1 cellular context compared by ENCODE assay signal in the genomic region with DNA sequence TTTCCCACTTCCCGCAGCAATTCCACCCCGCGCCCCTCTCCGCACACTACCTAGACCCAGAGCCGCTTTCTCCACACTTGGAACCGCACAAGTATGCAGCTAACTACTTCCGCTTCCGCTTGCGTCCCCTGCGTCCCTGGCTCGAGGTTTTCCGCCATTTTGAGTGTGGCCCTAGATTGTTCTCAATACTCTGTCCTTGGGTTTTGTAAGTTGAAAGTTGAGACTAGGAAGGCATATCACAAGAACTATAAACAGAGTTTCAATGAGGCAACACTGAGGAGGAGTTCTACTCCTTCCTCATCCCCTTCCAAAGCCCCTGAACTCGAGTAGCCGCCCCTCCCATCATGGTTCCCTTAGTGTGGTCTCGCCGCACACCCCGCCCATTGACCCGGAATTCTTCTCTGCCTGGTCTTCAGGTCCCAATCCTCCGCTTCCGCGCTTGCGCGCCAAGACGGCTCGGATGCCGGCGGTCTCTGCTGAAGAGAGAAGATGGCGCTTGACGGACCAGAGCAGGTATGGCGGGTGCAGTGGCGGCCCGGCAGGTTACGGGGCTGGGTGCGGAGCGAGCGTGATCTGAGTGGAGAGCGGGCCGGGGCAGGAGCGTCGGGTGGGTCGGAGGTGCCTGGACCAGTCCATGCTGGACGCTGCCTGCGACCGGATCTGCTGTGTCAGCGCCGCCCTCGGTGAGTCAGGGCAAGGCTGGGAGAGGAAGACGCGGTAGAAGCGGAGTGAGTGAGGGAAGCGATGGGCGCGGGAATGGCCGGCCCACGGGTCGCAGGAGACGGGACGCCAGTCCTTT.
TF ChIP-seq lines count a peak whose summit lies in the region.

A gene with protein sequence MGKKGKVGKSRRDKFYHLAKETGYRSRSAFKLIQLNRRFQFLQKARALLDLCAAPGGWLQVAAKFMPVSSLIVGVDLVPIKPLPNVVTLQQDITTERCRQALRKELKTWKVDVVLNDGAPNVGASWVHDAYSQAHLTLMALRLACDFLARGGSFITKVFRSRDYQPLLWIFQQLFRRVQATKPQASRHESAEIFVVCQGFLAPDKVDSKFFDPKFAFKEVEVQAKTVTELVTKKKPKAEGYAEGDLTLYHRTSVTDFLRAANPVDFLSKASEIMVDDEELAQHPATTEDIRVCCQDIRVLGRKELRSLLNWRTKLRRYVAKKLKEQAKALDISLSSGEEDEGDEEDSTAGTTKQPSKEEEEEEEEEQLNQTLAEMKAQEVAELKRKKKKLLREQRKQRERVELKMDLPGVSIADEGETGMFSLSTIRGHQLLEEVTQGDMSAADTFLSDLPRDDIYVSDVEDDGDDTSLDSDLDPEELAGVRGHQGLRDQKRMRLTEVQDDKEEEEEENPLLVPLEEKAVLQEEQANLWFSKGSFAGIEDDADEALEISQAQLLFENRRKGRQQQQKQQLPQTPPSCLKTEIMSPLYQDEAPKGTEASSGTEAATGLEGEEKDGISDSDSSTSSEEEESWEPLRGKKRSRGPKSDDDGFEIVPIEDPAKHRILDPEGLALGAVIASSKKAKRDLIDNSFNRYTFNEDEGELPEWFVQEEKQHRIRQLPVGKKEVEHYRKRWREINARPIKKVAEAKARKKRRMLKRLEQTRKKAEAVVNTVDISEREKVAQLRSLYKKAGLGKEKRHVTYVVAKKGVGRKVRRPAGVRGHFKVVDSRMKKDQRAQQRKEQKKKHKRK (minus strand): TSS at position 662 of the 799 bp plus-strand sequence. CDS start 761 bp downstream, outside the sequence.
A gene (plus strand): TSS at position 430 of the 799 bp plus-strand sequence. CDS start 60 bp downstream, at position 490.

TF ChIP-seq in WTC11, 78 proteins besides CTCF, POLR2A, EP300 and RAD21 (continued from another document and continues in another):
- TF ChIP-seq, protein P1, sequence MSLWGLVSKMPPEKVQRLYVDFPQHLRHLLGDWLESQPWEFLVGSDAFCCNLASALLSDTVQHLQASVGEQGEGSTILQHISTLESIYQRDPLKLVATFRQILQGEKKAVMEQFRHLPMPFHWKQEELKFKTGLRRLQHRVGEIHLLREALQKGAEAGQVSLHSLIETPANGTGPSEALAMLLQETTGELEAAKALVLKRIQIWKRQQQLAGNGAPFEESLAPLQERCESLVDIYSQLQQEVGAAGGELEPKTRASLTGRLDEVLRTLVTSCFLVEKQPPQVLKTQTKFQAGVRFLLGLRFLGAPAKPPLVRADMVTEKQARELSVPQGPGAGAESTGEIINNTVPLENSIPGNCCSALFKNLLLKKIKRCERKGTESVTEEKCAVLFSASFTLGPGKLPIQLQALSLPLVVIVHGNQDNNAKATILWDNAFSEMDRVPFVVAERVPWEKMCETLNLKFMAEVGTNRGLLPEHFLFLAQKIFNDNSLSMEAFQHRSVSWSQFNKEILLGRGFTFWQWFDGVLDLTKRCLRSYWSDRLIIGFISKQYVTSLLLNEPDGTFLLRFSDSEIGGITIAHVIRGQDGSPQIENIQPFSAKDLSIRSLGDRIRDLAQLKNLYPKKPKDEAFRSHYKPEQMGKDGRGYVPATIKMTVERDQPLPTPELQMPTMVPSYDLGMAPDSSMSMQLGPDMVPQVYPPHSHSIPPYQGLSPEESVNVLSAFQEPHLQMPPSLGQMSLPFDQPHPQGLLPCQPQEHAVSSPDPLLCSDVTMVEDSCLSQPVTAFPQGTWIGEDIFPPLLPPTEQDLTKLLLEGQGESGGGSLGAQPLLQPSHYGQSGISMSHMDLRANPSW (CRISPR knock-in tag; conservative IDR thresholded peaks at IDR 0.05; ENCODE audit: low read depth): no peak
- TF ChIP-seq, protein P2, sequence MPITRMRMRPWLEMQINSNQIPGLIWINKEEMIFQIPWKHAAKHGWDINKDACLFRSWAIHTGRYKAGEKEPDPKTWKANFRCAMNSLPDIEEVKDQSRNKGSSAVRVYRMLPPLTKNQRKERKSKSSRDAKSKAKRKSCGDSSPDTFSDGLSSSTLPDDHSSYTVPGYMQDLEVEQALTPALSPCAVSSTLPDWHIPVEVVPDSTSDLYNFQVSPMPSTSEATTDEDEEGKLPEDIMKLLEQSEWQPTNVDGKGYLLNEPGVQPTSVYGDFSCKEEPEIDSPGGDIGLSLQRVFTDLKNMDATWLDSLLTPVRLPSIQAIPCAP (CRISPR knock-in tag; IDR thresholded peaks at IDR 0.05): no peak
- TF ChIP-seq, protein P3, sequence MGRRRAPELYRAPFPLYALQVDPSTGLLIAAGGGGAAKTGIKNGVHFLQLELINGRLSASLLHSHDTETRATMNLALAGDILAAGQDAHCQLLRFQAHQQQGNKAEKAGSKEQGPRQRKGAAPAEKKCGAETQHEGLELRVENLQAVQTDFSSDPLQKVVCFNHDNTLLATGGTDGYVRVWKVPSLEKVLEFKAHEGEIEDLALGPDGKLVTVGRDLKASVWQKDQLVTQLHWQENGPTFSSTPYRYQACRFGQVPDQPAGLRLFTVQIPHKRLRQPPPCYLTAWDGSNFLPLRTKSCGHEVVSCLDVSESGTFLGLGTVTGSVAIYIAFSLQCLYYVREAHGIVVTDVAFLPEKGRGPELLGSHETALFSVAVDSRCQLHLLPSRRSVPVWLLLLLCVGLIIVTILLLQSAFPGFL (CRISPR knock-in tag; IDR thresholded peaks at IDR 0.05; ENCODE audit: borderline replicate concordance): no peak
- TF ChIP-seq NFE2L1 (CRISPR knock-in tag; IDR thresholded peaks at IDR 0.05): peak; percentile 81; the same call in 1 of the 2 replicates
- no peak for TF ChIP-seq SOX15 (CRISPR knock-in tag; IDR thresholded peaks at IDR 0.05)
- TF ChIP-seq, protein P4, sequence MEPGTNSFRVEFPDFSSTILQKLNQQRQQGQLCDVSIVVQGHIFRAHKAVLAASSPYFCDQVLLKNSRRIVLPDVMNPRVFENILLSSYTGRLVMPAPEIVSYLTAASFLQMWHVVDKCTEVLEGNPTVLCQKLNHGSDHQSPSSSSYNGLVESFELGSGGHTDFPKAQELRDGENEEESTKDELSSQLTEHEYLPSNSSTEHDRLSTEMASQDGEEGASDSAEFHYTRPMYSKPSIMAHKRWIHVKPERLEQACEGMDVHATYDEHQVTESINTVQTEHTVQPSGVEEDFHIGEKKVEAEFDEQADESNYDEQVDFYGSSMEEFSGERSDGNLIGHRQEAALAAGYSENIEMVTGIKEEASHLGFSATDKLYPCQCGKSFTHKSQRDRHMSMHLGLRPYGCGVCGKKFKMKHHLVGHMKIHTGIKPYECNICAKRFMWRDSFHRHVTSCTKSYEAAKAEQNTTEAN (CRISPR knock-in tag; IDR thresholded peaks at IDR 0.05): no peak; the same call in 1 of the 2 replicates
- TF ChIP-seq, protein P5, sequence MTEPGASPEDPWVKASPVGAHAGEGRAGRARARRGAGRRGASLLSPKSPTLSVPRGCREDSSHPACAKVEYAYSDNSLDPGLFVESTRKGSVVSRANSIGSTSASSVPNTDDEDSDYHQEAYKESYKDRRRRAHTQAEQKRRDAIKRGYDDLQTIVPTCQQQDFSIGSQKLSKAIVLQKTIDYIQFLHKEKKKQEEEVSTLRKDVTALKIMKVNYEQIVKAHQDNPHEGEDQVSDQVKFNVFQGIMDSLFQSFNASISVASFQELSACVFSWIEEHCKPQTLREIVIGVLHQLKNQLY (CRISPR knock-in tag; IDR thresholded peaks at IDR 0.05): no peak
- TF ChIP-seq, protein P6, sequence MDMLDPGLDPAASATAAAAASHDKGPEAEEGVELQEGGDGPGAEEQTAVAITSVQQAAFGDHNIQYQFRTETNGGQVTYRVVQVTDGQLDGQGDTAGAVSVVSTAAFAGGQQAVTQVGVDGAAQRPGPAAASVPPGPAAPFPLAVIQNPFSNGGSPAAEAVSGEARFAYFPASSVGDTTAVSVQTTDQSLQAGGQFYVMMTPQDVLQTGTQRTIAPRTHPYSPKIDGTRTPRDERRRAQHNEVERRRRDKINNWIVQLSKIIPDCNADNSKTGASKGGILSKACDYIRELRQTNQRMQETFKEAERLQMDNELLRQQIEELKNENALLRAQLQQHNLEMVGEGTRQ (CRISPR knock-in tag; IDR thresholded peaks at IDR 0.05): no peak
- TF ChIP-seq RORB (CRISPR knock-in tag; IDR thresholded peaks at IDR 0.05): no peak
- TF ChIP-seq HMGA2 (CRISPR knock-in tag; IDR thresholded peaks at IDR 0.05): no peak
- TF ChIP-seq, protein P7, sequence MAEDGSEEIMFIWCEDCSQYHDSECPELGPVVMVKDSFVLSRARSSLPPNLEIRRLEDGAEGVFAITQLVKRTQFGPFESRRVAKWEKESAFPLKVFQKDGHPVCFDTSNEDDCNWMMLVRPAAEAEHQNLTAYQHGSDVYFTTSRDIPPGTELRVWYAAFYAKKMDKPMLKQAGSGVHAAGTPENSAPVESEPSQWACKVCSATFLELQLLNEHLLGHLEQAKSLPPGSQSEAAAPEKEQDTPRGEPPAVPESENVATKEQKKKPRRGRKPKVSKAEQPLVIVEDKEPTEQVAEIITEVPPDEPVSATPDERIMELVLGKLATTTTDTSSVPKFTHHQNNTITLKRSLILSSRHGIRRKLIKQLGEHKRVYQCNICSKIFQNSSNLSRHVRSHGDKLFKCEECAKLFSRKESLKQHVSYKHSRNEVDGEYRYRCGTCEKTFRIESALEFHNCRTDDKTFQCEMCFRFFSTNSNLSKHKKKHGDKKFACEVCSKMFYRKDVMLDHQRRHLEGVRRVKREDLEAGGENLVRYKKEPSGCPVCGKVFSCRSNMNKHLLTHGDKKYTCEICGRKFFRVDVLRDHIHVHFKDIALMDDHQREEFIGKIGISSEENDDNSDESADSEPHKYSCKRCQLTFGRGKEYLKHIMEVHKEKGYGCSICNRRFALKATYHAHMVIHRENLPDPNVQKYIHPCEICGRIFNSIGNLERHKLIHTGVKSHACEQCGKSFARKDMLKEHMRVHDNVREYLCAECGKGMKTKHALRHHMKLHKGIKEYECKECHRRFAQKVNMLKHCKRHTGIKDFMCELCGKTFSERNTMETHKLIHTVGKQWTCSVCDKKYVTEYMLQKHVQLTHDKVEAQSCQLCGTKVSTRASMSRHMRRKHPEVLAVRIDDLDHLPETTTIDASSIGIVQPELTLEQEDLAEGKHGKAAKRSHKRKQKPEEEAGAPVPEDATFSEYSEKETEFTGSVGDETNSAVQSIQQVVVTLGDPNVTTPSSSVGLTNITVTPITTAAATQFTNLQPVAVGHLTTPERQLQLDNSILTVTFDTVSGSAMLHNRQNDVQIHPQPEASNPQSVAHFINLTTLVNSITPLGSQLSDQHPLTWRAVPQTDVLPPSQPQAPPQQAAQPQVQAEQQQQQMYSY (CRISPR knock-in tag; IDR thresholded peaks at IDR 0.05): peak; percentile 56; the same call in 1 of the 2 replicates
- TF ChIP-seq JUN (CRISPR knock-in tag; IDR thresholded peaks at IDR 0.05): no peak
- no peak for TF ChIP-seq EMX1 (CRISPR knock-in tag; IDR thresholded peaks at IDR 0.05)
- no peak for TF ChIP-seq ZNF416 (CRISPR knock-in tag; IDR thresholded peaks at IDR 0.05)
- no peak; the same call in 1 of the 2 replicates for TF ChIP-seq MYBL2 (CRISPR knock-in tag; IDR thresholded peaks at IDR 0.05)
- TF ChIP-seq GABPB1 (CRISPR knock-in tag; IDR thresholded peaks at IDR 0.05): peak; percentile 63
- no peak for TF ChIP-seq ZNF396 (CRISPR knock-in tag; IDR thresholded peaks at IDR 0.05; ENCODE audit: borderline replicate concordance)
- peak; percentile 38; the same call in 1 of the 2 replicates for TF ChIP-seq TEAD1 (CRISPR knock-in tag; IDR thresholded peaks at IDR 0.05)
- TF ChIP-seq IRF2 (CRISPR knock-in tag; IDR thresholded peaks at IDR 0.05; ENCODE audit: borderline replicate concordance, low read depth): no peak
- no peak for TF ChIP-seq CREB1 (CRISPR knock-in tag; IDR thresholded peaks at IDR 0.05)
- TF ChIP-seq, protein P8, sequence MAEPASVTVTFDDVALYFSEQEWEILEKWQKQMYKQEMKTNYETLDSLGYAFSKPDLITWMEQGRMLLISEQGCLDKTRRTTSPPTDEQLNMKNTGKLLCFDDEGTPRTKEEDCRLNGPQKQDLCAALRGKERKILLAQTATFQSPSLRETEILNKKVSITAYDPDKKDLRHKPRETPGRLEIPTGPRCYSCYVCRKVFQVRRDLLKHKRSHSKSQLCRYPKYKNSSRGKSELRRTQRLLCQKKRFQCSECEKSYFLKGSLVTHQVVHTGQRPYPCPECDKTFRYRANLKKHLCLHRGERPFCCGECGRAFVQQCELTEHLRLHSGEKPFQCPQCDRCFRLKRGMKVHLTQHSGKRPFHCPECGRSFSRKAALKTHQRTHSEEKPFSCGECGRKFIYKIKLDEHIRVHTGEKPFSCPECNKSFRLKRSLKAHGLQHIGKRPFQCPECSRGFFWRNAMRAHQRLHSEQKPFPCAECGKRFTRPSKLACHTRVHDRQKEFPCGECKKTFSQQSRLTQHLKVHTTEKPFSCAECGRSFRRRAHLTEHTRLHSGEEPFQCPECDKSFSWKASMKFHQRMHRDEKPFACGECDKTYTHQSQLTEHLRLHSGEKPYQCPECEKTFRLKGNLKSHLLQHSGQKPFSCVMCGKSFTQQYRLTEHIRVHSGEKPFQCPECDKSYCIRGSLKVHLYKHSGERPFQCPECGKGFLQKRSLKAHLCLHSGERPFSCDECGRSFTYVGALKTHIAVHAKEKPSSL (CRISPR knock-in tag; conservative IDR thresholded peaks at IDR 0.05): no peak
- no peak for TF ChIP-seq ZNF317 (CRISPR knock-in tag; IDR thresholded peaks at IDR 0.05; ENCODE audit: borderline replicate concordance, low read depth)
- TF ChIP-seq OVOL2 (CRISPR knock-in tag; IDR thresholded peaks at IDR 0.05; ENCODE audit: borderline replicate concordance): no peak
- TF ChIP-seq, protein P9, sequence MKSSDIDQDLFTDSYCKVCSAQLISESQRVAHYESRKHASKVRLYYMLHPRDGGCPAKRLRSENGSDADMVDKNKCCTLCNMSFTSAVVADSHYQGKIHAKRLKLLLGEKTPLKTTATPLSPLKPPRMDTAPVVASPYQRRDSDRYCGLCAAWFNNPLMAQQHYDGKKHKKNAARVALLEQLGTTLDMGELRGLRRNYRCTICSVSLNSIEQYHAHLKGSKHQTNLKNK (CRISPR knock-in tag; IDR thresholded peaks at IDR 0.05): no peak
- TF ChIP-seq FOXP1 (CRISPR knock-in tag; IDR thresholded peaks at IDR 0.05; ENCODE audit: borderline replicate concordance): peak; percentile 40; the same call in 1 of the 2 replicates
- TF ChIP-seq TEAD4 (CRISPR knock-in tag; IDR thresholded peaks at IDR 0.05): 0 out of 2 replicates have a peak, but pooled peaks have one; percentile 35
- TF ChIP-seq ESRRA (CRISPR knock-in tag; IDR thresholded peaks at IDR 0.05; ENCODE audit: borderline replicate concordance): no peak
- no peak for TF ChIP-seq ZNF263 (CRISPR knock-in tag; IDR thresholded peaks at IDR 0.05; ENCODE audit: low read depth)
- no peak for TF ChIP-seq ZNF138 (CRISPR knock-in tag; conservative IDR thresholded peaks at IDR 0.05)
